ENCODE assay signal across 1 cellular context in genomic region chr10:31134303-31134928, GRCh38.
TF ChIP-seq lines count a peak whose summit lies in the region.

No MANE protein-coding gene starts in this region.

TF ChIP-seq in K562, 482 proteins besides CTCF, POLR2A, EP300 and RAD21 (continued from another document):
- TF ChIP-seq SMARCE1 (IDR thresholded peaks at IDR 0.05) (peak; percentile 58; the same call in 1 of the 2 replicates), NFE2 (IDR thresholded peaks at IDR 0.05; ENCODE audit: low read depth) (peak; percentile 52; the same call in 1 of the 2 replicates), ETV1 (tag; conservative IDR thresholded peaks at IDR 0.05; ENCODE audit: low read depth) (no peak)
